ENCODE assay signal across 4 cellular contexts in the genomic region with DNA sequence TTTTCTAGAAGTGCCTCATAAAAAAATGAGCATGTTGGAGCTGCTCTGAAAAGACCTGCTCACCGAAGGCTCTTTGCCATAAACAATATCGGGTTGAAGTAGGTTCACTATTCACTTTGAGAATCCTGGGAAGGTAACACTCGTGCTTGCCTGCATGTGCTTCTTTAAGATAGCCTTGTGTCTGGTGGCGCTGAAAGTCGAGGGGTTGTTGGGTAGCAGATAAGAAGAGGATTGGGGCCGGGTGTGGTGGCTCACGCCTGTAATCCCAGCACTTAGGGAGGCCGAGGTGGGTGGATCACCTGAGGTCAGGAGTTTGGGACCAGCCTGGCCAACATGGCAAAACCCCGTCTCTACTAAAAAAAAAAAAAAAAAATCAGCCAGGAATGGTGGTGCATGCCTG. TPM values are rescaled to one million over a fixed set of nuclear protein-coding genes. Genes with fewer than 3 reads are reported as not detected.
"Had no signal": no experiment of that assay in that cellular context is flagged by ENCODE, and none has a peak within 500 bp of the region (broad histone marks: within the 10 kb centered on the region; RNA-seq: fewer than 3 reads in every experiment).

No MANE protein-coding gene starts in this region.

RNA-seq across cellular contexts. Expression of a gene that starts 6.6 kb away (rescaled TPM):
- total RNA-seq: M059J, PC-3, SJSA1 had no signal
- polyA plus RNA-seq: SK-N-SH had no signal
